Comparison of ENCODE assay signal across 9 cellular contexts in genomic region chr18:63160172-63160995, GRCh38.
A peak's percentile ranks its signal among the peaks of the same experiment; 100 is the strongest.
DNase-seq lines count a peak whose midpoint lies in the region; ATAC-seq and TF ChIP-seq lines count a peak whose summit lies in the region.
"Had no signal": no experiment of that assay in that cellular context is flagged by ENCODE, and none has a peak within 500 bp of the region (broad histone marks: within the 10 kb centered on the region; RNA-seq: fewer than 3 reads in every experiment).

No MANE protein-coding gene starts in this region.

- H3K36me3 ChIP-seq in breast epithelium, result no peaks in the 10 kb centered on the region
- H3K36me3 ChIP-seq in mammary epithelial cell (ENCODE audit: insufficient read depth, low read length), result no peaks in the 10 kb centered on the region
- H3K36me3 ChIP-seq in esophagus muscularis mucosa, result no peaks in the 10 kb centered on the region
- H3K36me3 ChIP-seq in tibial artery, result no peaks in the 10 kb centered on the region
- H3K36me3 ChIP-seq in adrenal gland (replicated peaks in 1 of 2), result no peaks in the 10 kb centered on the region

- no peak for ATAC-seq in GM18870 (IDR thresholded peaks at IDR 0.05; ENCODE audit: unreplicated experiment)

- BruUV-seq in mammary epithelial cell (replicated peaks; lab: Mats Ljungman, UMichigan), result no TSS peak

- H3K4me3 ChIP-seq in breast epithelium, result peak overlapping the region in 1 of 3 donors; percentile 12
- no peak overlapping the region for H3K4me3 ChIP-seq in mammary epithelial cell (replicated peaks in 1 of 3; ENCODE audit: insufficient read depth in 1 of 3, low read depth in 2 of 3, low read length in 3 of 3)
- H3K4me3 ChIP-seq in esophagus muscularis mucosa, result no peak overlapping the region
- no peak overlapping the region for H3K4me3 ChIP-seq in tibial artery
- H3K4me3 ChIP-seq in adrenal gland, result no peak overlapping the region

- H4K20me1 ChIP-seq in mammary epithelial cell (ENCODE audit: insufficient read depth, low read length), result no peaks in the 10 kb centered on the region

- H3K9me3 ChIP-seq in breast epithelium, result no peaks in the 10 kb centered on the region
- no peaks in the 10 kb centered on the region for H3K9me3 ChIP-seq in mammary epithelial cell (replicated peaks; ENCODE audit: insufficient read depth, low read length)
- H3K9me3 ChIP-seq in esophagus muscularis mucosa, result no peaks in the 10 kb centered on the region
- no peaks in the 10 kb centered on the region for H3K9me3 ChIP-seq in tibial artery
- no peaks in the 10 kb centered on the region for H3K9me3 ChIP-seq in adrenal gland (replicated peaks in 1 of 3)

- CTCF ChIA-PET in mammary epithelial cell (lab: Charles Lee; ENCODE audit: low non-redundant PET), result no interaction called here

- no peaks in the 10 kb centered on the region for H3K79me2 ChIP-seq in mammary epithelial cell (ENCODE audit: insufficient read depth, low read length)

- H3K27ac ChIP-seq in breast epithelium (peak overlapping the region; percentile 88 to 93), mammary epithelial cell (ENCODE audit: insufficient read depth, low read depth, low read length) (no peak overlapping the region), esophagus muscularis mucosa (replicated peaks in 1 of 4) (peak overlapping the region in 3 of 4 donors; percentile 49 to 70 (median 69)), tibial artery (peak overlapping the region; percentile 76 to 79), adrenal gland (no peak overlapping the region)

- TF ChIP-seq EP300 in esophagus muscularis mucosa (IDR thresholded peaks at IDR 0.05), result no peak

- intact Hi-C loops in breast epithelium (cut with DNase I; ENCODE audit: low total_unique reads) (no loop called here), mammary epithelial cell (cut with micrococcal nuclease) (no loop called here), esophagus muscularis mucosa (cut with DNase I) (no loop called here), tibial artery (cut with DNase I; ENCODE audit: low total_unique reads) (no loop called here), adrenal gland (cut with DNase I) (no loop called here)

- no peak overlapping the region for H3K4me2 ChIP-seq in mammary epithelial cell (ENCODE audit: insufficient read depth, low read depth, low read length)

- dilution Hi-C loops in mammary epithelial cell (cut with HindIII; ENCODE audit: low sequenced_read_pairs), result no loop called here

- in situ Hi-C loops in mammary epithelial cell (cut with MboI; ENCODE audit: low sequenced_read_pairs in 2 of 2), result no loop called here

- TF ChIP-seq POLR2A in breast epithelium (IDR thresholded peaks at IDR 0.05), result no peak
- no peak for TF ChIP-seq POLR2A in esophagus muscularis mucosa (IDR thresholded peaks at IDR 0.05; ENCODE audit: low read depth)
- no peak for TF ChIP-seq POLR2A in adrenal gland (IDR thresholded peaks at IDR 0.05)

- H3K27me3 ChIP-seq in breast epithelium, result no peaks in the 10 kb centered on the region
- H3K27me3 ChIP-seq in mammary epithelial cell (ENCODE audit: insufficient read depth, low read length), result no peaks in the 10 kb centered on the region
- no peaks in the 10 kb centered on the region for H3K27me3 ChIP-seq in esophagus muscularis mucosa
- no peaks in the 10 kb centered on the region for H3K27me3 ChIP-seq in tibial artery
- H3K27me3 ChIP-seq in adrenal gland, result no peaks in the 10 kb centered on the region

- no peak overlapping the region for H2AFZ ChIP-seq in mammary epithelial cell (ENCODE audit: low read depth, low read length)

- DNase-seq in breast epithelium (ENCODE audit: low spot score in 2 of 2) (no peak), mammary epithelial cell (no peak), esophagus muscularis mucosa (ENCODE audit: extremely low spot score) (no peak), tibial artery (no peak), HPDE6-E6E7 (ENCODE audit: extremely low spot score) (no peak), adrenal gland (no peak)
- peak; percentile 55 for DNase-seq in activated CD4-positive, CD25-positive, alpha-beta regulatory T cell treated with anti-CD3 and anti-CD28 coated beads, Interleukin-2, amount 50 U/mL, for 72 hours
- DNase-seq: NCI-H1105 treated with DMSO at 0.1 percent for 48 hours had no signal

- H3K4me1 ChIP-seq in breast epithelium, result peaks cover 4 to 27% of the 10 kb centered on the region in 2 donors
- peaks cover 14% of the 10 kb centered on the region for H3K4me1 ChIP-seq in mammary epithelial cell (ENCODE audit: insufficient read depth, low read length)
- H3K4me1 ChIP-seq in esophagus muscularis mucosa, result peaks cover 29 to 64% (median 57%) of the 10 kb centered on the region in 4 donors
- H3K4me1 ChIP-seq in tibial artery, result peaks cover 0 to 77% (median 71%) of the 10 kb centered on the region in 4 donors
- peaks cover 7 to 20% of the 10 kb centered on the region in 2 donors for H3K4me1 ChIP-seq in adrenal gland (replicated peaks in 1 of 2)

- WGBS in mammary epithelial cell (ENCODE audit: low coverage, missing lambda C conversion rate), result 74% methylated on average over 13 of the region's 13 CpGs
- 84% methylated on average over 13 of the region's 13 CpGs for WGBS in esophagus muscularis mucosa
- WGBS in adrenal gland, 4 donors, result 82 to 90% (median 87%) methylated on average over 13 of the region's 13 CpGs

- TF ChIP-seq CTCF in breast epithelium (IDR thresholded peaks at IDR 0.05) (no peak), mammary epithelial cell (conservative IDR thresholded peaks at IDR 0.05 in 1 of 2, IDR thresholded peaks at IDR 0.05 in 1 of 2; ENCODE audit: extremely low read depth in 1 of 2, insufficient read depth in 1 of 2, low read depth in 1 of 2, low read length in 2 of 2) (no peak), esophagus muscularis mucosa (IDR thresholded peaks at IDR 0.05) (no peak), tibial artery (IDR thresholded peaks at IDR 0.05) (no peak), adrenal gland (IDR thresholded peaks at IDR 0.05) (no peak)

- H3K9ac ChIP-seq in mammary epithelial cell (ENCODE audit: insufficient read depth, low read length), result no peak overlapping the region

Comparison
In these comparisons a context has a peak if more than half of its experiments do, and no peak if none do; other contexts are left out.
1. H3K27ac ChIP-seq: peak in breast epithelium (2 of 2), esophagus muscularis mucosa (3 of 4) and tibial artery (2 of 2); none in mammary epithelial cell (single experiment) and adrenal gland (0 of 5).